ENCODE assay signal across 8 cellular contexts in genomic region chr11:124115782-124116616, GRCh38. TPM values are rescaled to one million over a fixed set of nuclear protein-coding genes. Genes with fewer than 3 reads are reported as not detected.
DNase-seq lines count a peak whose midpoint lies in the region; ATAC-seq and TF ChIP-seq lines count a peak whose summit lies in the region.

No MANE protein-coding gene starts in this region.

- intact Hi-C loops in ascending aorta (cut with DNase I): loop anchor here (2.0 to 10.0 kb wide), 5 partner anchors 79 to 1999 kb away; partner anchors contain the start of genes SIAE, SPA17, STT3A and TMEM218

- H3K9me3 ChIP-seq in ascending aorta: no peaks in the 10 kb centered on the region
- no peaks in the 10 kb centered on the region for H3K9me3 ChIP-seq in smooth muscle cell (replicated peaks; ENCODE audit: low read depth)

- WGBS in smooth muscle cell (ENCODE audit: low lambda C conversion rate): 34% methylated on average over 12 of the region's 12 CpGs

- peak overlapping the region; percentile 31 for H3K9ac ChIP-seq in smooth muscle cell (ENCODE audit: low read depth)

- H3K27me3 ChIP-seq in ascending aorta (no peaks in the 10 kb centered on the region), smooth muscle cell (ENCODE audit: low read depth) (no peaks in the 10 kb centered on the region)

- no peaks in the 10 kb centered on the region for H3F3A ChIP-seq in smooth muscle cell (ENCODE audit: low read depth)

- DNase-seq in ascending aorta (ENCODE audit: low spot score in 2 of 2): no peak
- peak; percentile 57 for DNase-seq in iPS-NIHi11 (ENCODE audit: low spot score)
- DNase-seq in smooth muscle cell (lab: John Stamatoyannopoulos, UW; ENCODE audit: unreplicated experiment): no peak
- DNase-seq in NCI-H1930 (lab: John Stamatoyannopoulos, UW): no peak
- no peak for DNase-seq in HuH-7.5 (ENCODE audit: low spot score)

- H3K27ac ChIP-seq in ascending aorta: peak overlapping the region; percentile 57 to 61
- H3K27ac ChIP-seq in smooth muscle cell (ENCODE audit: low read depth): peak overlapping the region; percentile 70

- H3K79me2 ChIP-seq in smooth muscle cell (ENCODE audit: low read depth): no peaks in the 10 kb centered on the region

- H3K4me1 ChIP-seq in ascending aorta: peaks cover 0 to 6% of the 10 kb centered on the region in 2 donors
- H3K4me1 ChIP-seq in smooth muscle cell (ENCODE audit: low read depth): peaks cover 17% of the 10 kb centered on the region

- ATAC-seq in GM18498 (IDR thresholded peaks at IDR 0.05; ENCODE audit: unreplicated experiment): peak; percentile 36
- ATAC-seq in HG03045 (IDR thresholded peaks at IDR 0.05; ENCODE audit: unreplicated experiment): peak; percentile 46
- ATAC-seq in GM18520 (IDR thresholded peaks at IDR 0.05; ENCODE audit: unreplicated experiment): no peak

- peak overlapping the region; percentile 96 for H2AFZ ChIP-seq in smooth muscle cell (ENCODE audit: low read depth)

- H3K4me2 ChIP-seq in smooth muscle cell: peak overlapping the region; percentile 91

- no peaks in the 10 kb centered on the region for H4K20me1 ChIP-seq in smooth muscle cell (ENCODE audit: low read depth)

- peak overlapping the region; percentile 49 to 72 for H3K4me3 ChIP-seq in ascending aorta
- H3K4me3 ChIP-seq in smooth muscle cell: peak overlapping the region; percentile 60

- TF ChIP-seq CTCF in ascending aorta (IDR thresholded peaks at IDR 0.05): no peak
- TF ChIP-seq CTCF in smooth muscle cell (IDR thresholded peaks at IDR 0.05; ENCODE audit: borderline replicate concordance, insufficient read depth, poor library complexity, severe bottlenecking): no peak

- H3K36me3 ChIP-seq in ascending aorta (peaks cover 26 to 36% of the 10 kb centered on the region in 2 donors), smooth muscle cell (ENCODE audit: low read depth) (no peaks in the 10 kb centered on the region)

RNA-seq across cellular contexts. Expression of gene VWA5A, which starts 0.7 kb away (rescaled TPM):
- total RNA-seq in ascending aorta (7.6 TPM), smooth muscle cell (10.1 and 11.5 TPM in 2 replicates)
- 12.3 and 16.0 TPM in 2 replicates for polyA plus RNA-seq in smooth muscle cell
